Comparison of ENCODE assay signal across 11 cellular contexts in genomic region chr10:8043569-8044306, GRCh38. TPM values are rescaled to one million over a fixed set of nuclear protein-coding genes. Genes with fewer than 3 reads are reported as not detected.
A peak's percentile ranks its signal among the peaks of the same experiment; 100 is the strongest.
DNase-seq lines count a peak whose midpoint lies in the region; ATAC-seq and TF ChIP-seq lines count a peak whose summit lies in the region.
"Had no signal": no experiment of that assay in that cellular context is flagged by ENCODE, and none has a peak within 500 bp of the region (broad histone marks: within the 10 kb centered on the region; RNA-seq: fewer than 3 reads in every experiment).

No MANE protein-coding gene starts in this region.

- H3K9me3 Mint-ChIP-seq in neural progenitor cell = no peaks in the 10 kb centered on the region

- no peaks in the 10 kb centered on the region for H3K9me3 ChIP-seq in effector memory CD4-positive, alpha-beta T cell (ENCODE audit: control insufficient read depth, low read length)
- no peaks in the 10 kb centered on the region for H3K9me3 ChIP-seq in neural progenitor cell (ENCODE audit: low read depth)

- peaks cover 97% of the 10 kb centered on the region for H3K27me3 ChIP-seq in effector memory CD4-positive, alpha-beta T cell (replicated peaks; ENCODE audit: control insufficient read depth, insufficient read depth, low read length, poor library complexity, severe bottlenecking)
- peaks cover 100% of the 10 kb centered on the region for H3K27me3 ChIP-seq in neural progenitor cell

- no peak overlapping the region for H2AFZ ChIP-seq in neural progenitor cell (replicated peaks)

- peaks cover 53% of the 10 kb centered on the region for H3F3A ChIP-seq in neural progenitor cell (ENCODE audit: low read depth)

- peaks cover 98% of the 10 kb centered on the region for H4K20me1 ChIP-seq in neural progenitor cell (ENCODE audit: low read depth)

- peak overlapping the region; percentile 41 for H3K4me2 ChIP-seq in neural progenitor cell

- no peak overlapping the region for H3K4me3 ChIP-seq in effector memory CD4-positive, alpha-beta T cell (ENCODE audit: insufficient read depth, low read depth, low read length, poor library complexity, severe bottlenecking)
- H3K4me3 ChIP-seq in neural progenitor cell = no peak overlapping the region

- peaks cover 96% of the 10 kb centered on the region for H3K27me3 Mint-ChIP-seq in neural progenitor cell (ENCODE audit: insufficient read depth, low read depth)

- no peaks in the 10 kb centered on the region for H3K36me3 ChIP-seq in effector memory CD4-positive, alpha-beta T cell (ENCODE audit: control insufficient read depth, insufficient read depth, low read length)
- H3K36me3 ChIP-seq in neural progenitor cell = no peaks in the 10 kb centered on the region

- peak; percentile 56 for TF ChIP-seq CTCF in GM12873 (IDR thresholded peaks at IDR 0.05; ENCODE audit: insufficient read depth, low read depth, low read length, missing control alignments)
- peak; percentile 45 for TF ChIP-seq CTCF in neural progenitor cell (IDR thresholded peaks at IDR 0.05)

- H3K9ac ChIP-seq in neural progenitor cell = no peak overlapping the region

- peak in 2 of 3 donors; percentile 12 to 46 for DNase-seq in effector memory CD4-positive, alpha-beta T cell
- DNase-seq in neural progenitor cell (ENCODE audit: low spot score) = peak; percentile 82
- DNase-seq in Ammon's horn (ENCODE audit: low spot score) = no peak
- DNase-seq in NCI-H526 treated with DMSO at 0.1 percent for 48 hours (lab: John Stamatoyannopoulos, UW) = no peak
- DNase-seq in SHP77 (lab: John Stamatoyannopoulos, UW) = no peak
- DNase-seq: NCI-H1436 treated with DMSO at 0.1 percent for 48 hours had no signal

- no peaks in the 10 kb centered on the region for H3K79me2 ChIP-seq in neural progenitor cell (ENCODE audit: low read depth)

- no peak overlapping the region for H3K27ac ChIP-seq in effector memory CD4-positive, alpha-beta T cell (ENCODE audit: insufficient read depth, low read length, poor library complexity, severe bottlenecking)
- H3K27ac ChIP-seq in neural progenitor cell = no peak overlapping the region
- H3K27ac ChIP-seq: skin epidermis had no signal

- ATAC-seq in HG03469 (IDR thresholded peaks at IDR 0.05; ENCODE audit: unreplicated experiment) = no peak
- ATAC-seq: Right ventricle myocardium inferior had no signal

- no peak for TF ChIP-seq EP300 in Ishikawa (IDR thresholded peaks at IDR 0.05; ENCODE audit: borderline replicate concordance)

- H3K4me1 ChIP-seq in effector memory CD4-positive, alpha-beta T cell (ENCODE audit: control insufficient read depth, insufficient read depth, low read length, poor library complexity, severe bottlenecking) = peaks cover 61% of the 10 kb centered on the region
- peaks cover 33% of the 10 kb centered on the region for H3K4me1 ChIP-seq in neural progenitor cell

- H3K4me1 Mint-ChIP-seq in neural progenitor cell = peaks cover 32% of the 10 kb centered on the region

- no peak for TF ChIP-seq RAD21 in Ishikawa (IDR thresholded peaks at IDR 0.05; ENCODE audit: low read depth)

- H3K4me3 Mint-ChIP-seq in neural progenitor cell = no peak overlapping the region

- H3K27ac Mint-ChIP-seq in neural progenitor cell = no peak overlapping the region

- no peaks in the 10 kb centered on the region for H3K36me3 Mint-ChIP-seq in neural progenitor cell

TF ChIP-seq in Ishikawa, 13 proteins besides CTCF, POLR2A, EP300 and RAD21:
- TF ChIP-seq REST (IDR thresholded peaks at IDR 0.05; ENCODE audit: low read depth) (no peak), YY1 (IDR thresholded peaks at IDR 0.05; ENCODE audit: low read depth) (no peak), TCF12 (IDR thresholded peaks at IDR 0.05; ENCODE audit: low read depth) (no peak), MAX (IDR thresholded peaks at IDR 0.05) (0 out of 2 replicates have a peak, but pooled peaks have one; percentile 21)
TF ChIP-seq in Ishikawa: peak in this region for 1.

RNA-seq across cellular contexts. Expression of gene GATA3, which starts 10.8 kb away (rescaled TPM):
- total RNA-seq in neural progenitor cell (ENCODE audit: low replicate concordance) = 0.09 TPM in 1 of 2 replicates, not detected in the other

Comparison
In these comparisons a context has a peak if more than half of its experiments do, and no peak if none do; other contexts are left out.
1. DNase-seq: peak in effector memory CD4-positive, alpha-beta T cell (2 of 3) and neural progenitor cell (single experiment); none in Ammon's horn (single experiment), NCI-H526 treated with DMSO at 0.1 percent for 48 hours (single experiment) and SHP77 (0 of 2).